ENCODE assay signal across 1 cellular context in the genomic region with DNA sequence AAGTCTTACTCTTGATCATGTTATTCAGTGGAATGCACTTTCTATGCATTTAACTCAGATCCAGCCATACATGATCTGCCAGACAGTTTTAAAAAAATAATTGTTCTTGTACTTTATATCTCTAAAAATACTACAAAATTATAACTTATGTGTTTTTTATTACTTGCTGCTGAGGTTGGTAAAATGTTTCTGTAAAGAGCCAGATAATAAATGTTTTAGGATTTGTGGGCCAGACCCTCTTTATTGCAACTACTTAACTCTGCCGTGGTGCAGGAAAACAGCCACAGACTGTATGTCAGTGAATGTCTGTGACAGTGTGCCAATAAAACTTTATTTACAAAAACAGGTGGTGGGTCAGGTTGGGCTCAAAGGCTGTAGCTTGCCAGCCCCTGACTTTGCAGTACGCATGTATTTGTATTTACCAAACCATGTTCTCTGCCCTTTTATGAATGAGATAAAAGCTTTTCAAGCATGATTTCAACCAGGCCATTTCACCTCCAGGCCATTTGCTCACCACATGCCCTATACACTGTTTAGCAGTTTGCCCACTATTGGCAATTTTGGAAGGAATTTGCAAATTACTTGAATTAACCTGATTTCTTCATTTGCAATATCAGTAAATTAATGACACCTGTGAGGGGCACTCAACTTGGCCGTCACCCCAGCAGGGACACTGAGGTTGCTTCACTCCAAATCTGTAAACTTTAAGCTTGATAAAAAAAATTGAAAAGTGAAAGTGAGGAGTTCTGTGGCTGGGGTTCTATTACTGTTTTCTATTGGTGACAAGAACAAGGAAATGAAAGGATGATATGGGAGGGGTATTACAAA.
TF ChIP-seq lines count a peak whose summit lies in the region.

No MANE protein-coding gene starts in this region.

TF ChIP-seq in HepG2, 621 proteins besides CTCF, POLR2A, EP300 and RAD21 (continued from another document):
- TF ChIP-seq, protein P1, sequence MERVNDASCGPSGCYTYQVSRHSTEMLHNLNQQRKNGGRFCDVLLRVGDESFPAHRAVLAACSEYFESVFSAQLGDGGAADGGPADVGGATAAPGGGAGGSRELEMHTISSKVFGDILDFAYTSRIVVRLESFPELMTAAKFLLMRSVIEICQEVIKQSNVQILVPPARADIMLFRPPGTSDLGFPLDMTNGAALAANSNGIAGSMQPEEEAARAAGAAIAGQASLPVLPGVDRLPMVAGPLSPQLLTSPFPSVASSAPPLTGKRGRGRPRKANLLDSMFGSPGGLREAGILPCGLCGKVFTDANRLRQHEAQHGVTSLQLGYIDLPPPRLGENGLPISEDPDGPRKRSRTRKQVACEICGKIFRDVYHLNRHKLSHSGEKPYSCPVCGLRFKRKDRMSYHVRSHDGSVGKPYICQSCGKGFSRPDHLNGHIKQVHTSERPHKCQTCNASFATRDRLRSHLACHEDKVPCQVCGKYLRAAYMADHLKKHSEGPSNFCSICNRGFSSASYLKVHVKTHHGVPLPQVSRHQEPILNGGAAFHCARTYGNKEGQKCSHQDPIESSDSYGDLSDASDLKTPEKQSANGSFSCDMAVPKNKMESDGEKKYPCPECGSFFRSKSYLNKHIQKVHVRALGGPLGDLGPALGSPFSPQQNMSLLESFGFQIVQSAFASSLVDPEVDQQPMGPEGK (CRISPR knock-in tag; IDR thresholded peaks at IDR 0.05): peak; percentile 50
- TF ChIP-seq, protein P2, sequence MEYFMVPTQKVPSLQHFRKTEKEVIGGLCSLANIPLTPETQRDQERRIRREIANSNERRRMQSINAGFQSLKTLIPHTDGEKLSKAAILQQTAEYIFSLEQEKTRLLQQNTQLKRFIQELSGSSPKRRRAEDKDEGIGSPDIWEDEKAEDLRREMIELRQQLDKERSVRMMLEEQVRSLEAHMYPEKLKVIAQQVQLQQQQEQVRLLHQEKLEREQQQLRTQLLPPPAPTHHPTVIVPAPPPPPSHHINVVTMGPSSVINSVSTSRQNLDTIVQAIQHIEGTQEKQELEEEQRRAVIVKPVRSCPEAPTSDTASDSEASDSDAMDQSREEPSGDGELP (IDR thresholded peaks at IDR 0.05; ENCODE audit: borderline replicate concordance, low read depth): peak; percentile 58; the same call in 1 of the 2 replicates
- TF ChIP-seq FOXP1 (IDR thresholded peaks at IDR 0.05) (no peak), FOXP1 (CRISPR knock-in tag; IDR thresholded peaks at IDR 0.05) (peak; percentile 51), ZNF496 (CRISPR knock-in tag; IDR thresholded peaks at IDR 0.05; ENCODE audit: insufficient replicate concordance) (no peak), SOX13 (IDR thresholded peaks at IDR 0.05) (no peak), SOX13 (CRISPR knock-in tag; conservative IDR thresholded peaks at IDR 0.05 in 1 of 2, IDR thresholded peaks at IDR 0.05 in 1 of 2) (peak in 1 of 2 experiments; percentile 24; a peak in 1 of 4 replicates), RARA (CRISPR knock-in tag; IDR thresholded peaks at IDR 0.05) (peak; percentile 37; the same call in 1 of the 2 replicates), RFX1 (IDR thresholded peaks at IDR 0.05) (no peak), ZNF530 (CRISPR knock-in tag; IDR thresholded peaks at IDR 0.05; ENCODE audit: low read depth) (no peak), MTF1 (CRISPR knock-in tag; IDR thresholded peaks at IDR 0.05) (no peak), ZNF296 (CRISPR knock-in tag; conservative IDR thresholded peaks at IDR 0.05) (no peak), GATAD2A (CRISPR knock-in tag; IDR thresholded peaks at IDR 0.05) (0 out of 2 replicates have a peak, but pooled peaks have one; percentile 35)
- TF ChIP-seq, protein P3, sequence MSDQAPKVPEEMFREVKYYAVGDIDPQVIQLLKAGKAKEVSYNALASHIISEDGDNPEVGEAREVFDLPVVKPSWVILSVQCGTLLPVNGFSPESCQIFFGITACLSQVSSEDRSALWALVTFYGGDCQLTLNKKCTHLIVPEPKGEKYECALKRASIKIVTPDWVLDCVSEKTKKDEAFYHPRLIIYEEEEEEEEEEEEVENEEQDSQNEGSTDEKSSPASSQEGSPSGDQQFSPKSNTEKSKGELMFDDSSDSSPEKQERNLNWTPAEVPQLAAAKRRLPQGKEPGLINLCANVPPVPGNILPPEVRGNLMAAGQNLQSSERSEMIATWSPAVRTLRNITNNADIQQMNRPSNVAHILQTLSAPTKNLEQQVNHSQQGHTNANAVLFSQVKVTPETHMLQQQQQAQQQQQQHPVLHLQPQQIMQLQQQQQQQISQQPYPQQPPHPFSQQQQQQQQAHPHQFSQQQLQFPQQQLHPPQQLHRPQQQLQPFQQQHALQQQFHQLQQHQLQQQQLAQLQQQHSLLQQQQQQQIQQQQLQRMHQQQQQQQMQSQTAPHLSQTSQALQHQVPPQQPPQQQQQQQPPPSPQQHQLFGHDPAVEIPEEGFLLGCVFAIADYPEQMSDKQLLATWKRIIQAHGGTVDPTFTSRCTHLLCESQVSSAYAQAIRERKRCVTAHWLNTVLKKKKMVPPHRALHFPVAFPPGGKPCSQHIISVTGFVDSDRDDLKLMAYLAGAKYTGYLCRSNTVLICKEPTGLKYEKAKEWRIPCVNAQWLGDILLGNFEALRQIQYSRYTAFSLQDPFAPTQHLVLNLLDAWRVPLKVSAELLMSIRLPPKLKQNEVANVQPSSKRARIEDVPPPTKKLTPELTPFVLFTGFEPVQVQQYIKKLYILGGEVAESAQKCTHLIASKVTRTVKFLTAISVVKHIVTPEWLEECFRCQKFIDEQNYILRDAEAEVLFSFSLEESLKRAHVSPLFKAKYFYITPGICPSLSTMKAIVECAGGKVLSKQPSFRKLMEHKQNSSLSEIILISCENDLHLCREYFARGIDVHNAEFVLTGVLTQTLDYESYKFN (CRISPR knock-in tag; conservative IDR thresholded peaks at IDR 0.05): 0 out of 2 replicates have a peak, but pooled peaks have one; percentile 31
